ENCODE assay signal across 16 cellular contexts in genomic region chr2:207279520-207279919, GRCh38.
"Had no signal": no experiment of that assay in that cellular context is flagged by ENCODE, and none has a peak within 500 bp of the region (broad histone marks: within the 10 kb centered on the region; RNA-seq: fewer than 3 reads in every experiment).

No MANE protein-coding gene starts in this region.

- DNase-seq: activated CD4-positive, CD25-positive, alpha-beta regulatory T cell treated with anti-CD3 and anti-CD28 coated beads, Interleukin-2, amount 50 U/mL, for 72 hours; amygdala; central memory CD4-positive, alpha-beta T cell; colonic mucosa; left cardiac atrium; lower lobe of right lung; right cardiac atrium; SK-N-SH; stimulated activated CD4-positive, alpha-beta T cell treated with anti-CD3 and anti-CD28 coated beads, Interleukin-15, amount 100 ng/mL, for 24 hours; stimulated activated CD4-positive, alpha-beta T cell treated with anti-CD3 and anti-CD28 coated beads, Interleukin-4, amount 100 ng/mL, for 4 hours; stimulated activated CD8-positive, alpha-beta memory T cell treated with anti-CD3 and anti-CD28 coated beads, Interleukin-4, amount 100 ng/mL, for 48 hours had no signal

- H3K36me3 Mint-ChIP-seq: brain had no signal

- H3K4me3 Mint-ChIP-seq: activated naive CD4-positive, alpha-beta T cell treated with anti-CD3 and anti-CD28 coated beads, Interleukin-2, amount 50 U/mL, for 24 hours; brain had no signal

- H3K27me3 ChIP-seq: colonic mucosa, gastroesophageal sphincter had no signal

- H3K27ac Mint-ChIP-seq: brain had no signal

- ATAC-seq: gastroesophageal sphincter, left cardiac atrium, lower lobe of right lung, right cardiac atrium had no signal

- H3K27me3 Mint-ChIP-seq: activated naive CD4-positive, alpha-beta T cell treated with anti-CD3 and anti-CD28 coated beads, Interleukin-2, amount 50 U/mL, for 24 hours; brain had no signal

- H3K9me3 ChIP-seq: colonic mucosa, gastroesophageal sphincter, lower lobe of right lung, prostate gland, SK-N-SH had no signal

- H3K36me3 ChIP-seq: colonic mucosa, gastroesophageal sphincter, lower lobe of right lung, prostate gland had no signal

- H3K4me3 ChIP-seq: colonic mucosa, gastroesophageal sphincter, lower lobe of right lung, prostate gland, skin epidermis had no signal

- H3K4me1 ChIP-seq: colonic mucosa had no signal
